ENCODE assay signal across 1 cellular context in genomic region chr7:45111298-45112223, GRCh38.
TF ChIP-seq lines count a peak whose summit lies in the region.

TSS of gene TBRG4 (minus strand) at chr7:45111697. CDS start at chr7:45109237, 2,460 bp downstream.

TF ChIP-seq in K562, 482 proteins besides CTCF, POLR2A, EP300 and RAD21 (continued from another document and continues in another):
- peak in 1 of 2 experiments; percentile 37 for TF ChIP-seq E2F6 (IDR thresholded peaks at IDR 0.05; ENCODE audit: borderline replicate concordance in 1 of 2, extremely low read depth in 1 of 2, insufficient read depth in 1 of 2, insufficient read length in 1 of 2, low read depth in 1 of 2, low read length in 1 of 2, poor library complexity in 1 of 2, severe bottlenecking in 1 of 2)
- peak; percentile 82 for TF ChIP-seq EHMT2 (IDR thresholded peaks at IDR 0.05)
- TF ChIP-seq PCBP1 (IDR thresholded peaks at IDR 0.05; ENCODE audit: low read depth, low read length, poor library complexity, severe bottlenecking): peak; percentile 94
- peak; percentile 64; the same call in 1 of the 2 replicates for TF ChIP-seq L3MBTL2 (IDR thresholded peaks at IDR 0.05)
- peak; percentile 94 for TF ChIP-seq ZBTB12 (CRISPR knock-in tag; IDR thresholded peaks at IDR 0.05)
- TF ChIP-seq FOS (IDR thresholded peaks at IDR 0.05; ENCODE audit: extremely low read depth, insufficient read length): no peak
- TF ChIP-seq ZFP30 (CRISPR knock-in tag; IDR thresholded peaks at IDR 0.05; ENCODE audit: borderline replicate concordance): no peak
- TF ChIP-seq ZNF695 (CRISPR knock-in tag; IDR thresholded peaks at IDR 0.05): no peak
- peak; percentile 63 for TF ChIP-seq NCOR1 (IDR thresholded peaks at IDR 0.05)
- TF ChIP-seq RNF2 (IDR thresholded peaks at IDR 0.05): peak; percentile 48; the same call in 1 of the 2 replicates
- TF ChIP-seq NFIC (IDR thresholded peaks at IDR 0.05): peak; percentile 60
- peak; percentile 93 for TF ChIP-seq POLR2B (IDR thresholded peaks at IDR 0.05; ENCODE audit: low read depth, partially characterized antibody)
- peak; percentile 91 for TF ChIP-seq ATF7 (IDR thresholded peaks at IDR 0.05)
- TF ChIP-seq ZBED1 (IDR thresholded peaks at IDR 0.05): peak; percentile 72; the same call in 1 of the 2 replicates
- TF ChIP-seq KLF13 (tag; IDR thresholded peaks at IDR 0.05; ENCODE audit: borderline replicate concordance, low read depth): peak; percentile 61; the same call in 1 of the 2 replicates
- peak; percentile 80 to 92; a peak in 2 of 4 replicates for TF ChIP-seq MAZ (CRISPR knock-in tag; conservative IDR thresholded peaks at IDR 0.05 in 1 of 2, IDR thresholded peaks at IDR 0.05 in 1 of 2)
- TF ChIP-seq THRB (CRISPR knock-in tag; conservative IDR thresholded peaks at IDR 0.05): peak; percentile 35; the same call in 1 of the 2 replicates
- TF ChIP-seq REST (CRISPR knock-in tag; IDR thresholded peaks at IDR 0.05; ENCODE audit: low read depth): peak; percentile 37; the same call in 1 of the 2 replicates
- 0 out of 2 replicates have a peak, but pooled peaks have one; percentile 29 for TF ChIP-seq SREBF1 (IDR thresholded peaks at IDR 0.05; ENCODE audit: borderline replicate concordance, low read depth, low read length)
- peak; percentile 40; the same call in 1 of the 2 replicates for TF ChIP-seq ZBTB7A (IDR thresholded peaks at IDR 0.05; ENCODE audit: borderline replicate concordance, control insufficient read depth, low read depth, low read length)
- 0 out of 2 replicates have a peak, but pooled peaks have one; percentile 32 for TF ChIP-seq ZNF175 (CRISPR knock-in tag; IDR thresholded peaks at IDR 0.05; ENCODE audit: low read depth)
- peak; percentile 19 to 91; a peak in 2 of 4 replicates for TF ChIP-seq TEAD1 (CRISPR knock-in tag; IDR thresholded peaks at IDR 0.05)
- 0 out of 4 replicates have a peak, but pooled peaks of 1 of the 2 experiments have one; percentile 51 for TF ChIP-seq KDM1A (IDR thresholded peaks at IDR 0.05)
- no peak for TF ChIP-seq E2F3 (CRISPR knock-in tag; IDR thresholded peaks at IDR 0.05)
- TF ChIP-seq ZBTB43 (CRISPR knock-in tag; IDR thresholded peaks at IDR 0.05): peak; percentile 91; the same call in 1 of the 2 replicates
- peak; percentile 43; the same call in 1 of the 2 replicates for TF ChIP-seq HNRNPL (IDR thresholded peaks at IDR 0.05; ENCODE audit: low read depth, low read length)
- peak; percentile 100 for TF ChIP-seq ETV5 (CRISPR knock-in tag; IDR thresholded peaks at IDR 0.05; ENCODE audit: low read depth)
- peak; percentile 55; the same call in 1 of the 2 replicates for TF ChIP-seq ZNF143 (CRISPR knock-in tag; IDR thresholded peaks at IDR 0.05)
- peak; percentile 96 for TF ChIP-seq EGR1 (conservative IDR thresholded peaks at IDR 0.05)
- TF ChIP-seq TFE3 (CRISPR knock-in tag; IDR thresholded peaks at IDR 0.05): no peak
- no peak for TF ChIP-seq PPARD (CRISPR knock-in tag; IDR thresholded peaks at IDR 0.05)
- peak; percentile 59 for TF ChIP-seq LEF1 (IDR thresholded peaks at IDR 0.05)
- TF ChIP-seq ATF1 (CRISPR knock-in tag; IDR thresholded peaks at IDR 0.05): peak; percentile 97
- TF ChIP-seq ATF1 (tag; IDR thresholded peaks at IDR 0.05): peak; percentile 99
- peak; percentile 11 for TF ChIP-seq ASH1L (IDR thresholded peaks at IDR 0.05; ENCODE audit: borderline replicate concordance, low read depth, partially characterized antibody)
- TF ChIP-seq MYC (IDR thresholded peaks at IDR 0.05; ENCODE audit: low read depth, low read length): peak; percentile 100
- TF ChIP-seq MYC (CRISPR knock-in tag; IDR thresholded peaks at IDR 0.05; ENCODE audit: borderline replicate concordance, low read depth): peak; percentile 100
- peak; percentile 56; the same call in 1 of the 2 replicates for TF ChIP-seq ZNF766 (CRISPR knock-in tag; conservative IDR thresholded peaks at IDR 0.05)
- no peak; the same call in 1 of the 2 replicates for TF ChIP-seq RAD51 (IDR thresholded peaks at IDR 0.05; ENCODE audit: borderline replicate concordance, low read depth)
- 0 out of 2 replicates have a peak, but pooled peaks have one; percentile 45 for TF ChIP-seq ZNF717 (CRISPR knock-in tag; IDR thresholded peaks at IDR 0.05)
- TF ChIP-seq TRIM24 (IDR thresholded peaks at IDR 0.05): peak in 1 of 2 experiments; percentile 64; a peak in 3 of 4 replicates
- peak; percentile 94 for TF ChIP-seq POLR2AphosphoS5 (IDR thresholded peaks at IDR 0.05; ENCODE audit: control insufficient read depth, insufficient read depth, low read depth, low read length)
- peak; percentile 81 for TF ChIP-seq BHLHE40 (IDR thresholded peaks at IDR 0.05; ENCODE audit: low read length)
- TF ChIP-seq ZNF12 (CRISPR knock-in tag; IDR thresholded peaks at IDR 0.05): no peak; the same call in 1 of the 2 replicates
- peak; percentile 96 for TF ChIP-seq SIN3B (IDR thresholded peaks at IDR 0.05; ENCODE audit: low read depth)
- no peak for TF ChIP-seq STAT5B (CRISPR knock-in tag; IDR thresholded peaks at IDR 0.05)
- TF ChIP-seq ZNF224 (CRISPR knock-in tag; IDR thresholded peaks at IDR 0.05): peak; percentile 69; the same call in 1 of the 2 replicates
- TF ChIP-seq CXXC5 (CRISPR knock-in tag; IDR thresholded peaks at IDR 0.05): peak; percentile 97
- TF ChIP-seq ZHX1 (conservative IDR thresholded peaks at IDR 0.05; ENCODE audit: low read length): 0 out of 2 replicates have a peak, but pooled peaks have one; percentile 27
- peak; percentile 41 for TF ChIP-seq NEUROD1 (IDR thresholded peaks at IDR 0.05; ENCODE audit: borderline replicate concordance, low read depth, low read length, partially characterized antibody)
- TF ChIP-seq CCNT2 (IDR thresholded peaks at IDR 0.05; ENCODE audit: borderline replicate concordance, extremely low read depth, insufficient read length, low read depth, low read length): peak; percentile 54
- no peak for TF ChIP-seq NFE2 (IDR thresholded peaks at IDR 0.05; ENCODE audit: low read depth)
- TF ChIP-seq RNF219 (CRISPR knock-in tag; IDR thresholded peaks at IDR 0.05): no peak
- TF ChIP-seq ZNF41 (CRISPR knock-in tag; conservative IDR thresholded peaks at IDR 0.05): no peak
- TF ChIP-seq CAMTA2 (CRISPR knock-in tag; conservative IDR thresholded peaks at IDR 0.05): no peak
- TF ChIP-seq CBFB (CRISPR knock-in tag; IDR thresholded peaks at IDR 0.05): peak; percentile 19; the same call in 1 of the 2 replicates
- TF ChIP-seq ZNF316 (IDR thresholded peaks at IDR 0.05): peak; percentile 78
- no peak for TF ChIP-seq DACH1 (IDR thresholded peaks at IDR 0.05; ENCODE audit: partially characterized antibody)
- no peak for TF ChIP-seq NR4A1 (CRISPR knock-in tag; IDR thresholded peaks at IDR 0.05)
- TF ChIP-seq NR4A1 (tag; IDR thresholded peaks at IDR 0.05): no peak
